17 cellular contexts compared by ENCODE assay signal in genomic region chr4:129950217-129950616, GRCh38.
"Had no signal": no experiment of that assay in that cellular context is flagged by ENCODE, and none has a peak within 500 bp of the region (broad histone marks: within the 10 kb centered on the region; RNA-seq: fewer than 3 reads in every experiment).

No MANE protein-coding gene starts in this region.

- ATAC-seq: left ventricle myocardium superior; lower lobe of right lung; natural killer cell; right lobe of liver; stimulated activated naive B cell treated with anti-CD40 and anti-IgM and Interleukin-4, amounts not matched to agents 10 μg/mL and 1 μg/mL and 100 μg/mL, for 72 hours had no signal

- H3K27ac ChIP-seq: dorsolateral prefrontal cortex, lower lobe of right lung, ovary, right lobe of liver, thoracic aorta, tibial nerve, upper lobe of left lung had no signal

- DNase-seq: dorsolateral prefrontal cortex; effector CD4-positive, alpha-beta T cell; left ventricle myocardium superior; lower lobe of right lung; natural killer cell; occipital lobe; ovary; right lobe of liver; small intestine; stimulated activated CD4-positive, alpha-beta T cell treated with anti-CD3 and anti-CD28 coated beads, Interleukin-15, amount 100 ng/mL, for 24 hours; stimulated activated CD4-positive, alpha-beta T cell treated with anti-CD3 and anti-CD28 coated beads, Interleukin-2, amount 100 ng/mL, for 48 hours; stimulated activated naive B cell treated with anti-CD40 and anti-IgM and Interleukin-4, amounts not matched to agents 10 μg/mL and 1 μg/mL and 100 μg/mL, for 72 hours; upper lobe of left lung had no signal

- H3K36me3 ChIP-seq: lower lobe of right lung, ovary, right lobe of liver, thoracic aorta, tibial nerve, upper lobe of left lung had no signal

- H3K4me3 ChIP-seq: dorsolateral prefrontal cortex, lower lobe of right lung, ovary, right lobe of liver, thoracic aorta, tibial nerve, upper lobe of left lung had no signal

- FAIRE-seq: keratinocyte, urothelium cell line had no signal

- H3K9me3 ChIP-seq: lower lobe of right lung, ovary, right lobe of liver, thoracic aorta, tibial nerve, upper lobe of left lung had no signal

- H3K27me3 ChIP-seq: dorsolateral prefrontal cortex, ovary, right lobe of liver, tibial nerve, upper lobe of left lung had no signal

- H3K4me1 ChIP-seq: lower lobe of right lung, tibial nerve, upper lobe of left lung had no signal
